ENCODE assay signal across 19 cellular contexts in genomic region chr9:125764198-125764597, GRCh38.
"Had no signal": no experiment of that assay in that cellular context is flagged by ENCODE, and none has a peak within 500 bp of the region (broad histone marks: within the 10 kb centered on the region; RNA-seq: fewer than 3 reads in every experiment).

No MANE protein-coding gene starts in this region.

- H3K4me3 Mint-ChIP-seq: dendritic cell treated with granulocyte-macrophage colony-stimulating factor and Interleukin-4, amounts not matched to agents 40 ng/mL and 50 ng/mL, for 4 days; endodermal cell; natural killer cell; stimulated activated memory B cell treated with anti-CD40 and anti-IgM and Interleukin-4, amounts not matched to agents 10 μg/mL and 1 μg/mL and 100 μg/mL, for 72 hours; stimulated activated naive CD8-positive, alpha-beta T cell treated with anti-CD3 and anti-CD28 coated beads, Interleukin-15, Interleukin-2, amounts not matched to agents 100 ng/mL and 50 ng/mL, for 24 hours had no signal

- FAIRE-seq: colon, endothelial cell of umbilical vein had no signal

- H3K4me1 ChIP-seq: psoas muscle, testis had no signal

- H3K9me3 Mint-ChIP-seq: dendritic cell treated with granulocyte-macrophage colony-stimulating factor and Interleukin-4, amounts not matched to agents 40 ng/mL and 50 ng/mL, for 4 days; endodermal cell; natural killer cell; stimulated activated memory B cell treated with anti-CD40 and anti-IgM and Interleukin-4, amounts not matched to agents 10 μg/mL and 1 μg/mL and 100 μg/mL, for 72 hours; stimulated activated naive CD8-positive, alpha-beta T cell treated with anti-CD3 and anti-CD28 coated beads, Interleukin-15, Interleukin-2, amounts not matched to agents 100 ng/mL and 50 ng/mL, for 24 hours had no signal

- DNase-seq: endodermal cell; erythroblast; foreskin keratinocyte; mammary epithelial cell; natural killer cell; psoas muscle; right lobe of liver; spleen; stimulated activated CD4-positive, alpha-beta T cell treated with anti-CD3 and anti-CD28 coated beads, Interleukin-15, amount 100 ng/mL, for 24 hours; stimulated activated CD4-positive, alpha-beta T cell treated with anti-CD3 and anti-CD28 coated beads, Interleukin-1b, Interleukin-23, amount 100 ng/mL, for 48 hours; stimulated activated CD4-positive, alpha-beta T cell treated with anti-CD3 and anti-CD28 coated beads, Interleukin-4, amount 100 ng/mL, for 24 hours; testis had no signal

- H3K27ac ChIP-seq: foreskin keratinocyte, hepatocyte, psoas muscle, right lobe of liver, spleen, testis, tibial nerve had no signal

- H3K36me3 ChIP-seq: right lobe of liver, spleen, tibial nerve had no signal

- H3K27ac Mint-ChIP-seq: dendritic cell treated with granulocyte-macrophage colony-stimulating factor and Interleukin-4, amounts not matched to agents 40 ng/mL and 50 ng/mL, for 4 days; stimulated activated memory B cell treated with anti-CD40 and anti-IgM and Interleukin-4, amounts not matched to agents 10 μg/mL and 1 μg/mL and 100 μg/mL, for 72 hours; stimulated activated naive CD8-positive, alpha-beta T cell treated with anti-CD3 and anti-CD28 coated beads, Interleukin-15, Interleukin-2, amounts not matched to agents 100 ng/mL and 50 ng/mL, for 24 hours had no signal

- H3K27me3 ChIP-seq: foreskin keratinocyte, hepatocyte, right lobe of liver, spleen, testis, tibial nerve had no signal

- ATAC-seq: natural killer cell; psoas muscle; right lobe of liver; stimulated activated memory B cell treated with anti-CD40 and anti-IgM and Interleukin-4, amounts not matched to agents 10 μg/mL and 1 μg/mL and 100 μg/mL, for 72 hours had no signal

- H3K4me3 ChIP-seq: hepatocyte, psoas muscle, right lobe of liver, spleen, testis, tibial nerve had no signal

- H3K36me3 Mint-ChIP-seq: natural killer cell; stimulated activated memory B cell treated with anti-CD40 and anti-IgM and Interleukin-4, amounts not matched to agents 10 μg/mL and 1 μg/mL and 100 μg/mL, for 72 hours had no signal

- H3K27me3 Mint-ChIP-seq: dendritic cell treated with granulocyte-macrophage colony-stimulating factor and Interleukin-4, amounts not matched to agents 40 ng/mL and 50 ng/mL, for 4 days; stimulated activated memory B cell treated with anti-CD40 and anti-IgM and Interleukin-4, amounts not matched to agents 10 μg/mL and 1 μg/mL and 100 μg/mL, for 72 hours had no signal

- H3K9me3 ChIP-seq: psoas muscle, right lobe of liver, spleen, testis, tibial nerve had no signal
